In the genomic region with DNA sequence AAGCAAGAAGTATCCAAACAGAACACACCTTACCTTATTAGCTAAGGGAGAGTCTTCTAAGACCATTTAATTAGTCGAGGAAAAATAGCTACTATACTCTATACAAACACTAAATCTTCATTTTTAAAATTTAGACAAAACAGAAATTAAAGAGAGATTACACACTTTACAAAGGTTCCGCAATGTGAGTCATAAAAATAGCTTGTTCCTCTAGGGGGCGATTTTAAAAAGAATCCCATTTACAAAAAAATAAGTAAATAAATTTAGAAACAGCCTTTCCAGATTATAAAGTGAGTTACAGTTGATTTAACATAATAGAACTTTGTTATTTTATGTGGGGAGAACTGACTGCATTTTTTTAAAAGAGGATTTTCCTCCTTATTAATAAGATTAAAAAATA, we compare ENCODE assay signal across 29 cellular contexts.
DNase-seq lines count a peak whose midpoint lies in the region; ATAC-seq and TF ChIP-seq lines count a peak whose summit lies in the region.
"Had no signal": no experiment of that assay in that cellular context is flagged by ENCODE, and none has a peak within 500 bp of the region (broad histone marks: within the 10 kb centered on the region; RNA-seq: fewer than 3 reads in every experiment).

No MANE protein-coding gene starts in this region.

- H3K4me3 ChIP-seq in AG04450 (ENCODE audit: low read depth, low read length), result no peak overlapping the region
- no peak overlapping the region for H3K4me3 ChIP-seq in IMR-90 (ENCODE audit: insufficient read depth, low read depth, low read length)
- no peak overlapping the region for H3K4me3 ChIP-seq in suprapubic skin
- H3K4me3 ChIP-seq: heart right ventricle, lower lobe of right lung, spleen, upper lobe of left lung had no signal

- H3K9me3 Mint-ChIP-seq in chondrocyte (ENCODE audit: low read depth), result no peaks in the 10 kb centered on the region
- no peaks in the 10 kb centered on the region for H3K9me3 Mint-ChIP-seq in glutamatergic neuron (ENCODE audit: unreplicated experiment)
- peaks cover 7% of the 10 kb centered on the region for H3K9me3 Mint-ChIP-seq in T-helper 2 cell treated with Interferon-gamma antibody and Interleukin-4, amounts not matched to agents 5 μg/mL and 100 μg/mL, for 36 hours
- H3K9me3 Mint-ChIP-seq: dendritic cell treated with granulocyte-macrophage colony-stimulating factor and Interleukin-4, amounts not matched to agents 40 ng/mL and 50 ng/mL, for 4 days; nephron had no signal

- no peak overlapping the region for H2BK120ac ChIP-seq in IMR-90 (ENCODE audit: low read depth, low read length)

- no peaks in the 10 kb centered on the region for H3K36me3 Mint-ChIP-seq in chondrocyte (ENCODE audit: low read depth)
- H3K36me3 Mint-ChIP-seq in glutamatergic neuron (ENCODE audit: unreplicated experiment), result no peaks in the 10 kb centered on the region
- H3K36me3 Mint-ChIP-seq in T-helper 2 cell treated with Interferon-gamma antibody and Interleukin-4, amounts not matched to agents 5 μg/mL and 100 μg/mL, for 36 hours (ENCODE audit: low read depth), result no peaks in the 10 kb centered on the region
- H3K36me3 Mint-ChIP-seq: activated naive CD8-positive, alpha-beta T cell treated with anti-CD3 and anti-CD28 coated beads for 36 hours had no signal

- no peak for ATAC-seq in IMR-90 (ENCODE audit: low read depth)
- ATAC-seq: heart right ventricle, lower lobe of right lung, right cardiac atrium had no signal

- no CpG with 5 or more reads among the region's 3 CpGs for WGBS in IMR-90 (ENCODE audit: extremely low coverage in 2 of 2, insufficient read length in 1 of 2), 2 experiments
- 77% methylated on average over 3 of the region's 3 CpGs for WGBS in suprapubic skin

- TF ChIP-seq RAD21 in IMR-90 (IDR thresholded peaks at IDR 0.05; ENCODE audit: low read length), result no peak

- no peak overlapping the region for H3K9ac ChIP-seq in IMR-90 (ENCODE audit: low read depth, low read length)

- POLR2A ChIA-PET in AG04450 (lab: Yijun Ruan, JAX) (no interaction called here), IMR-90 (lab: Charles Lee; ENCODE audit: unreplicated experiment) (interaction anchor here (0.6 kb wide), 1 partner anchor 82 kb away, joined by 4 read pairs; no protein-coding TSS in a partner anchor)

- H3K4me2 ChIP-seq in IMR-90 (ENCODE audit: low read depth, low read length), result no peak overlapping the region

- H3K79me1 ChIP-seq in IMR-90 (ENCODE audit: low read depth in 1 of 2, low read length in 2 of 2), result no peaks in the 10 kb centered on the region

- H3K56ac ChIP-seq in IMR-90 (ENCODE audit: extremely low read depth, insufficient read depth, low read length), result no peak overlapping the region

- H3K4me1 ChIP-seq in IMR-90 (ENCODE audit: control insufficient read depth, insufficient read depth, low read length), result no peaks in the 10 kb centered on the region
- H3K4me1 ChIP-seq in suprapubic skin, result no peaks in the 10 kb centered on the region
- H3K4me1 ChIP-seq: heart right ventricle, lower lobe of right lung, spleen, upper lobe of left lung had no signal

- no peak for TF ChIP-seq EP300 in suprapubic skin (IDR thresholded peaks at IDR 0.05)

- intact Hi-C loops in IMR-90 (cut with micrococcal nuclease), result loop anchor here (10.0 kb wide), 1 partner anchor 252 kb away; no protein-coding TSS in a partner anchor

- no peak overlapping the region for H3K23ac ChIP-seq in IMR-90 (ENCODE audit: low read depth, low read length)

- H4K5ac ChIP-seq in IMR-90 (ENCODE audit: low read depth, low read length), result no peak overlapping the region

- TF ChIP-seq POLR2A in IMR-90 (IDR thresholded peaks at IDR 0.05; ENCODE audit: low read depth, low read length) (no peak), suprapubic skin (IDR thresholded peaks at IDR 0.05) (no peak)

- H2BK20ac ChIP-seq in IMR-90 (ENCODE audit: low read depth, low read length), result no peak overlapping the region

- no peaks in the 10 kb centered on the region for H3K9me3 ChIP-seq in AG04450 (ENCODE audit: control insufficient read depth, insufficient read depth, low read length)
- no peaks in the 10 kb centered on the region for H3K9me3 ChIP-seq in IMR-90 (ENCODE audit: control insufficient read depth, insufficient read depth, low read length)
- no peaks in the 10 kb centered on the region for H3K9me3 ChIP-seq in suprapubic skin
- H3K9me3 ChIP-seq: heart right ventricle, lower lobe of right lung, upper lobe of left lung had no signal

- CTCF ChIA-PET in AG04450 (lab: Charles Lee) (interaction anchor here (1.1 to 1.8 kb wide), 4 partner anchors 11 to 287 kb away, joined by 3 to 8 read pairs (median 4); no protein-coding TSS in a partner anchor), IMR-90 (lab: Yijun Ruan, JAX) (interaction anchor here (0.5 to 0.8 kb wide), 3 partner anchors 11 to 141 kb away, joined by 3 read pairs; no protein-coding TSS in a partner anchor)

- H3K27ac ChIP-seq in AG04450 (ENCODE audit: low read depth, low read length) (no peak overlapping the region), IMR-90 (ENCODE audit: insufficient read depth, low read length) (no peak overlapping the region), suprapubic skin (no peak overlapping the region)
- H3K27ac ChIP-seq: heart right ventricle, lower lobe of right lung, spleen, upper lobe of left lung had no signal

- H3K27me3 ChIP-seq in AG04450 (ENCODE audit: control insufficient read depth, insufficient read depth, low read length) (no peaks in the 10 kb centered on the region), IMR-90 (ENCODE audit: control insufficient read depth, insufficient read depth, low read length) (peaks cover 3% of the 10 kb centered on the region), suprapubic skin (no peaks in the 10 kb centered on the region)
- H3K27me3 ChIP-seq: heart right ventricle, spleen, upper lobe of left lung had no signal

- in situ Hi-C loops in IMR-90 (cut with MboI; ENCODE audit: low sequenced_read_pairs), result no loop called here

- no peak overlapping the region for H3K18ac ChIP-seq in IMR-90 (ENCODE audit: low read depth, low read length)

- H3K4me3 Mint-ChIP-seq in chondrocyte (ENCODE audit: unreplicated experiment) (no peak overlapping the region), glutamatergic neuron (ENCODE audit: unreplicated experiment) (no peak overlapping the region)
- H3K4me3 Mint-ChIP-seq in T-helper 2 cell treated with Interferon-gamma antibody and Interleukin-4, amounts not matched to agents 5 μg/mL and 100 μg/mL, for 36 hours, result no peak overlapping the region
- H3K4me3 Mint-ChIP-seq: activated naive CD8-positive, alpha-beta T cell treated with anti-CD3 and anti-CD28 coated beads for 36 hours; dendritic cell treated with granulocyte-macrophage colony-stimulating factor and Interleukin-4, amounts not matched to agents 40 ng/mL and 50 ng/mL, for 4 days; nephron had no signal

- H3K4ac ChIP-seq in IMR-90 (ENCODE audit: low read depth, low read length), result no peak overlapping the region

- H2BK5ac ChIP-seq in IMR-90 (ENCODE audit: low read depth, low read length, poor library complexity, severe bottlenecking), result no peak overlapping the region

- DNase-seq in AG04450 (ENCODE audit: low read depth, low spot score) (no peak), IMR-90 (no peak), chondrocyte (ENCODE audit: low spot score) (no peak), glutamatergic neuron (no peak), NCI-H69 (lab: John Stamatoyannopoulos, UW) (no peak), suprapubic skin (ENCODE audit: low spot score in 2 of 2) (no peak), GM03348 (ENCODE audit: low spot score) (no peak)
- no peak for DNase-seq in T-helper 2 cell treated with Interferon-gamma antibody and Interleukin-4, amounts not matched to agents 5 μg/mL and 100 μg/mL, for 36 hours (ENCODE audit: low spot score)
- DNase-seq: activated CD4-positive, alpha-beta T cell treated with anti-CD3 and anti-CD28 coated beads for 1 hour; activated effector memory CD4-positive, alpha-beta T cell treated with anti-CD3 and anti-CD28 coated beads, Interleukin-2, amount 50 U/mL, for 16 hours; activated naive CD8-positive, alpha-beta T cell treated with anti-CD3 and anti-CD28 coated beads for 36 hours; activated T-cell treated with anti-CD3 and anti-CD28 coated beads for 4 hours; Calu3; caudate nucleus; heart right ventricle; KBM-7; kidney glomerular epithelial cell; lower lobe of right lung; NCI-H1417 treated with DMSO at 0.1 percent for 48 hours; NCI-H2081; NCI-H345; NCI-H748 treated with DMSO at 0.1 percent for 48 hours; right cardiac atrium; Right ventricle myocardium superior; spleen; T-helper 2 cell; upper lobe of left lung had no signal

- no peak overlapping the region for H2AFZ ChIP-seq in IMR-90 (replicated peaks; ENCODE audit: low read length, poor library complexity)

- no peaks in the 10 kb centered on the region for H3K9me1 ChIP-seq in IMR-90 (ENCODE audit: insufficient read depth, low read length)

- TF ChIP-seq CTCF in AG04450 (IDR thresholded peaks at IDR 0.05; ENCODE audit: low read depth, low read length) (peak; percentile 24), IMR-90 (conservative IDR thresholded peaks at IDR 0.05; ENCODE audit: low read depth, low read length) (peak; percentile 23; the same call in 1 of the 2 replicates), chondrocyte (IDR thresholded peaks at IDR 0.05) (peak; percentile 53), glutamatergic neuron (IDR thresholded peaks at IDR 0.05; ENCODE audit: partially characterized antibody, unreplicated experiment) (peak; percentile 19), suprapubic skin (IDR thresholded peaks at IDR 0.05) (no peak)

- H2AK5ac ChIP-seq in IMR-90 (ENCODE audit: low read depth, low read length), result no peak overlapping the region

- H2AK9ac ChIP-seq in IMR-90 (replicated peaks; ENCODE audit: low read depth, low read length, poor library complexity), result no peak overlapping the region

- no peaks in the 10 kb centered on the region for H3K36me3 ChIP-seq in IMR-90 (ENCODE audit: control insufficient read depth, insufficient read depth, low read length)
- no peaks in the 10 kb centered on the region for H3K36me3 ChIP-seq in suprapubic skin
- H3K36me3 ChIP-seq: heart right ventricle, lower lobe of right lung, spleen, upper lobe of left lung had no signal

- no peak overlapping the region for H4K91ac ChIP-seq in IMR-90 (ENCODE audit: insufficient read depth, low read depth, low read length)

- H3K4me1 Mint-ChIP-seq in chondrocyte (ENCODE audit: low read depth) (peaks cover 5% of the 10 kb centered on the region), glutamatergic neuron (ENCODE audit: low read depth, unreplicated experiment) (no peaks in the 10 kb centered on the region)
- H3K4me1 Mint-ChIP-seq in T-helper 2 cell treated with Interferon-gamma antibody and Interleukin-4, amounts not matched to agents 5 μg/mL and 100 μg/mL, for 36 hours (ENCODE audit: low read depth), result no peaks in the 10 kb centered on the region
- H3K4me1 Mint-ChIP-seq: activated naive CD8-positive, alpha-beta T cell treated with anti-CD3 and anti-CD28 coated beads for 36 hours had no signal

- BruUV-seq in IMR-90 (replicated peaks; lab: Mats Ljungman, UMichigan), result no TSS peak

- no peak overlapping the region for H2BK15ac ChIP-seq in IMR-90 (ENCODE audit: low read depth, low read length)

- no peak overlapping the region for H4K8ac ChIP-seq in IMR-90 (ENCODE audit: low read depth in 2 of 2, low read length in 2 of 2)

- H4K20me1 ChIP-seq in IMR-90 (ENCODE audit: insufficient read depth, low read length), result no peaks in the 10 kb centered on the region

- dilution Hi-C loops in IMR-90 (cut with HindIII; ENCODE audit: low sequenced_read_pairs, unreplicated experiment), result no loop called here

- H3K27ac Mint-ChIP-seq in chondrocyte (ENCODE audit: unreplicated experiment), result no peak overlapping the region
- H3K27ac Mint-ChIP-seq in glutamatergic neuron (ENCODE audit: unreplicated experiment), result no peak overlapping the region
- no peak overlapping the region for H3K27ac Mint-ChIP-seq in T-helper 2 cell treated with Interferon-gamma antibody and Interleukin-4, amounts not matched to agents 5 μg/mL and 100 μg/mL, for 36 hours
- H3K27ac Mint-ChIP-seq: activated naive CD8-positive, alpha-beta T cell treated with anti-CD3 and anti-CD28 coated beads for 36 hours; dendritic cell treated with granulocyte-macrophage colony-stimulating factor and Interleukin-4, amounts not matched to agents 40 ng/mL and 50 ng/mL, for 4 days; nephron had no signal

- H3K27me3 Mint-ChIP-seq in chondrocyte (ENCODE audit: low read depth) (peaks cover 15% of the 10 kb centered on the region), glutamatergic neuron (ENCODE audit: unreplicated experiment) (peaks cover 3% of the 10 kb centered on the region)
- no peaks in the 10 kb centered on the region for H3K27me3 Mint-ChIP-seq in T-helper 2 cell treated with Interferon-gamma antibody and Interleukin-4, amounts not matched to agents 5 μg/mL and 100 μg/mL, for 36 hours (ENCODE audit: low read depth)
- H3K27me3 Mint-ChIP-seq: activated naive CD8-positive, alpha-beta T cell treated with anti-CD3 and anti-CD28 coated beads for 36 hours; dendritic cell treated with granulocyte-macrophage colony-stimulating factor and Interleukin-4, amounts not matched to agents 40 ng/mL and 50 ng/mL, for 4 days had no signal

- H3K14ac ChIP-seq in IMR-90 (replicated peaks; ENCODE audit: low read depth, low read length), result no peak overlapping the region

Comparison
In these comparisons a context has a peak if more than half of its experiments do, and no peak if none do; other contexts are left out.
1. CTCF ChIP-seq: peak in AG04450 (single experiment), IMR-90 (single experiment), chondrocyte (single experiment) and glutamatergic neuron (single experiment); none in suprapubic skin (0 of 2).